1 cellular context compared by ENCODE assay signal in the genomic region with DNA sequence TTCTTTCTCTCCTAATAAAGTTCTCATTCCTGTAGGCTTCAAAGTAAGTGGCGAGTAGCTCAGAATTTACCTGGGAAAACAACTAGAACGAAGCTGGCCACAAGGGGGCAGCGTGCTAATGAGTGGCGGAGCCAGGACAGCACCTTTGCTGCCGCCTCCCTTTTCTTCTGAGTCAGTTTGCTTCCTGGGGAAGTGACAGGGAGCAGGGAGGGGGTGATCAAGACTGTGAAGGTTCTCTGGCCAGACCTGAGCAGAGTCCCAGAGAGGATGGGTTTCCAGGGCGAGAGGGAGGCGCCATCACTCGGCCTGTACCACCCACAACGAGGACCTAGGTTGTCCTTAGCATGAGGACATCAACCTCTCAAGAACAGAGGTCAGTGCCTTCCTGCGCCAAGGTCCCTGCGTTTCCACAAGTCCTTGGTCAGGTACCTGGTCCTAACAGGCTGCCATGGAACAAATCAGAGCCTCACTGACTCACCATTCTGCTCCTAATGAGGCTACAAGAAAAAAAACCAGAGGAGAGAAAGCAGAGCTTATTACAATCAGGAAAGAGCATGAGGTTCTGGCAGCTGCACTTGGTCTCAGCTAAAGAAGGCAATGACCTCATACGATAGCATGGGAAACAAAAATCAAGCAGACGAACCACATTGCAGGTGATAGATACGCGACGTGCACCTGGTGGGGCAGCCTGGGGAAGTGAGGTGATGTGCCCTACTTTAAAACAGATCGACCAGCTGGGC.
A peak's percentile ranks its signal among the peaks of the same experiment; 100 is the strongest.
TF ChIP-seq lines count a peak whose summit lies in the region.

No MANE protein-coding gene starts in this region.

TF ChIP-seq in K562, 482 proteins besides CTCF, POLR2A, EP300 and RAD21 (continued from another document and continues in another):
- TF ChIP-seq, protein P1, sequence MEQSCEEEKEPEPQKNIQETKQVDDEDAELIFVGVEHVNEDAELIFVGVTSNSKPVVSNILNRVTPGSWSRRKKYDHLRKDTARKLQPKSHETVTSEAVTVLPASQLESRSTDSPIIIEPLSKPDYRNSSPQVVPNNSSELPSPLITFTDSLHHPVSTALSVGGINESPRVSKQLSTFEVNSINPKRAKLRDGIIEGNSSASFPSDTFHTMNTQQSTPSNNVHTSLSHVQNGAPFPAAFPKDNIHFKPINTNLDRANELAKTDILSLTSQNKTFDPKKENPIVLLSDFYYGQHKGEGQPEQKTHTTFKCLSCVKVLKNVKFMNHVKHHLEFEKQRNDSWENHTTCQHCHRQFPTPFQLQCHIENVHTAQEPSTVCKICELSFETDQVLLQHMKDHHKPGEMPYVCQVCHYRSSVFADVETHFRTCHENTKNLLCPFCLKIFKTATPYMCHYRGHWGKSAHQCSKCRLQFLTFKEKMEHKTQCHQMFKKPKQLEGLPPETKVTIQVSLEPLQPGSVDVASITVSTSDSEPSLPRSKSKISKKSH (CRISPR knock-in tag; IDR thresholded peaks at IDR 0.05), result no peak
- TF ChIP-seq RAD51 (IDR thresholded peaks at IDR 0.05; ENCODE audit: borderline replicate concordance, low read depth), result no peak
- no peak for TF ChIP-seq EP400 (IDR thresholded peaks at IDR 0.05)
- TF ChIP-seq, protein P2, sequence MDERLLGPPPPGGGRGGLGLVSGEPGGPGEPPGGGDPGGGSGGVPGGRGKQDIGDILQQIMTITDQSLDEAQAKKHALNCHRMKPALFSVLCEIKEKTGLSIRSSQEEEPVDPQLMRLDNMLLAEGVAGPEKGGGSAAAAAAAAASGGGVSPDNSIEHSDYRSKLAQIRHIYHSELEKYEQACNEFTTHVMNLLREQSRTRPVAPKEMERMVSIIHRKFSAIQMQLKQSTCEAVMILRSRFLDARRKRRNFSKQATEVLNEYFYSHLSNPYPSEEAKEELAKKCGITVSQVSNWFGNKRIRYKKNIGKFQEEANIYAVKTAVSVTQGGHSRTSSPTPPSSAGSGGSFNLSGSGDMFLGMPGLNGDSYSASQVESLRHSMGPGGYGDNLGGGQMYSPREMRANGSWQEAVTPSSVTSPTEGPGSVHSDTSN (CRISPR knock-in tag; IDR thresholded peaks at IDR 0.05; ENCODE audit: low read depth), result no peak
- TF ChIP-seq, protein P2 (tag; conservative IDR thresholded peaks at IDR 0.05; ENCODE audit: low read depth), result no peak
- TF ChIP-seq NCOA6 (IDR thresholded peaks at IDR 0.05), result no peak
- no peak for TF ChIP-seq ZNF277 (CRISPR knock-in tag; IDR thresholded peaks at IDR 0.05; ENCODE audit: borderline replicate concordance)
- TF ChIP-seq ZKSCAN8 (CRISPR knock-in tag; IDR thresholded peaks at IDR 0.05), result no peak
- TF ChIP-seq DDX20 (tag; IDR thresholded peaks at IDR 0.05; ENCODE audit: low read depth), result no peak
- TF ChIP-seq MED1 (CRISPR knock-in tag; IDR thresholded peaks at IDR 0.05; ENCODE audit: borderline replicate concordance), result no peak
- no peak for TF ChIP-seq ZNF449 (CRISPR knock-in tag; IDR thresholded peaks at IDR 0.05)
- 0 out of 2 replicates have a peak, but pooled peaks have one; percentile 25 for TF ChIP-seq TEAD4 (IDR thresholded peaks at IDR 0.05; ENCODE audit: low read length)
- TF ChIP-seq TEAD4 (CRISPR knock-in tag; IDR thresholded peaks at IDR 0.05; ENCODE audit: borderline replicate concordance), result no peak
- TF ChIP-seq ZNF780A (CRISPR knock-in tag; IDR thresholded peaks at IDR 0.05), result no peak
- no peak for TF ChIP-seq HDAC3 (IDR thresholded peaks at IDR 0.05; ENCODE audit: borderline replicate concordance, partially characterized antibody)
- no peak for TF ChIP-seq CHAMP1 (IDR thresholded peaks at IDR 0.05)
- no peak for TF ChIP-seq HEY1 (CRISPR knock-in tag; IDR thresholded peaks at IDR 0.05; ENCODE audit: borderline replicate concordance)
- no peak for TF ChIP-seq CBX1 (IDR thresholded peaks at IDR 0.05; ENCODE audit: low read depth)
- 0 out of 2 replicates have a peak, but pooled peaks have one; percentile 60 for TF ChIP-seq CC2D1A (IDR thresholded peaks at IDR 0.05)
- no peak for TF ChIP-seq NBN (IDR thresholded peaks at IDR 0.05; ENCODE audit: low read depth)
- no peak for TF ChIP-seq ZBTB26 (CRISPR knock-in tag; IDR thresholded peaks at IDR 0.05)
- TF ChIP-seq CHD1 (IDR thresholded peaks at IDR 0.05; ENCODE audit: low read length), result no peak
- no peak for TF ChIP-seq GMEB1 (CRISPR knock-in tag; IDR thresholded peaks at IDR 0.05)
- TF ChIP-seq ATF1 (CRISPR knock-in tag; IDR thresholded peaks at IDR 0.05), result no peak
- TF ChIP-seq ATF1 (tag; IDR thresholded peaks at IDR 0.05), result no peak
- peak; percentile 38; the same call in 1 of the 2 replicates for TF ChIP-seq L3MBTL2 (IDR thresholded peaks at IDR 0.05)
- TF ChIP-seq, protein P3, sequence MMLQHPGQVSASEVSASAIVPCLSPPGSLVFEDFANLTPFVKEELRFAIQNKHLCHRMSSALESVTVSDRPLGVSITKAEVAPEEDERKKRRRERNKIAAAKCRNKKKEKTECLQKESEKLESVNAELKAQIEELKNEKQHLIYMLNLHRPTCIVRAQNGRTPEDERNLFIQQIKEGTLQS (IDR thresholded peaks at IDR 0.05), result peak; percentile 10; the same call in 1 of the 2 replicates
- TF ChIP-seq, protein P3 (CRISPR knock-in tag; conservative IDR thresholded peaks at IDR 0.05), result no peak
- 0 out of 2 replicates have a peak, but pooled peaks have one; percentile 34 for TF ChIP-seq FOXK1 (CRISPR knock-in tag; IDR thresholded peaks at IDR 0.05; ENCODE audit: borderline replicate concordance)
- TF ChIP-seq, protein P4, sequence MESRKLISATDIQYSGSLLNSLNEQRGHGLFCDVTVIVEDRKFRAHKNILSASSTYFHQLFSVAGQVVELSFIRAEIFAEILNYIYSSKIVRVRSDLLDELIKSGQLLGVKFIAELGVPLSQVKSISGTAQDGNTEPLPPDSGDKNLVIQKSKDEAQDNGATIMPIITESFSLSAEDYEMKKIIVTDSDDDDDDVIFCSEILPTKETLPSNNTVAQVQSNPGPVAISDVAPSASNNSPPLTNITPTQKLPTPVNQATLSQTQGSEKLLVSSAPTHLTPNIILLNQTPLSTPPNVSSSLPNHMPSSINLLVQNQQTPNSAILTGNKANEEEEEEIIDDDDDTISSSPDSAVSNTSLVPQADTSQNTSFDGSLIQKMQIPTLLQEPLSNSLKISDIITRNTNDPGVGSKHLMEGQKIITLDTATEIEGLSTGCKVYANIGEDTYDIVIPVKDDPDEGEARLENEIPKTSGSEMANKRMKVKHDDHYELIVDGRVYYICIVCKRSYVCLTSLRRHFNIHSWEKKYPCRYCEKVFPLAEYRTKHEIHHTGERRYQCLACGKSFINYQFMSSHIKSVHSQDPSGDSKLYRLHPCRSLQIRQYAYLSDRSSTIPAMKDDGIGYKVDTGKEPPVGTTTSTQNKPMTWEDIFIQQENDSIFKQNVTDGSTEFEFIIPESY (CRISPR knock-in tag; IDR thresholded peaks at IDR 0.05), result 0 out of 2 replicates have a peak, but pooled peaks have one; percentile 31
- no peak for TF ChIP-seq MTA2 (IDR thresholded peaks at IDR 0.05; ENCODE audit: low read depth)
- TF ChIP-seq ZNF175 (CRISPR knock-in tag; IDR thresholded peaks at IDR 0.05; ENCODE audit: low read depth), result no peak
- TF ChIP-seq, protein P5, sequence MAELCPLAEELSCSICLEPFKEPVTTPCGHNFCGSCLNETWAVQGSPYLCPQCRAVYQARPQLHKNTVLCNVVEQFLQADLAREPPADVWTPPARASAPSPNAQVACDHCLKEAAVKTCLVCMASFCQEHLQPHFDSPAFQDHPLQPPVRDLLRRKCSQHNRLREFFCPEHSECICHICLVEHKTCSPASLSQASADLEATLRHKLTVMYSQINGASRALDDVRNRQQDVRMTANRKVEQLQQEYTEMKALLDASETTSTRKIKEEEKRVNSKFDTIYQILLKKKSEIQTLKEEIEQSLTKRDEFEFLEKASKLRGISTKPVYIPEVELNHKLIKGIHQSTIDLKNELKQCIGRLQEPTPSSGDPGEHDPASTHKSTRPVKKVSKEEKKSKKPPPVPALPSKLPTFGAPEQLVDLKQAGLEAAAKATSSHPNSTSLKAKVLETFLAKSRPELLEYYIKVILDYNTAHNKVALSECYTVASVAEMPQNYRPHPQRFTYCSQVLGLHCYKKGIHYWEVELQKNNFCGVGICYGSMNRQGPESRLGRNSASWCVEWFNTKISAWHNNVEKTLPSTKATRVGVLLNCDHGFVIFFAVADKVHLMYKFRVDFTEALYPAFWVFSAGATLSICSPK (IDR thresholded peaks at IDR 0.05; ENCODE audit: borderline replicate concordance), result no peak
- TF ChIP-seq PURB (CRISPR knock-in tag; IDR thresholded peaks at IDR 0.05; ENCODE audit: low read depth), result no peak
- no peak for TF ChIP-seq ZNF384 (IDR thresholded peaks at IDR 0.05; ENCODE audit: low read depth, low read length)
- no peak for TF ChIP-seq FOXJ2 (tag; IDR thresholded peaks at IDR 0.05)
- no peak for TF ChIP-seq FOXP1 (CRISPR knock-in tag; IDR thresholded peaks at IDR 0.05)
- no peak for TF ChIP-seq ADNP (tag; IDR thresholded peaks at IDR 0.05)
- no peak for TF ChIP-seq SRSF9 (IDR thresholded peaks at IDR 0.05; ENCODE audit: borderline replicate concordance, low read depth, low read length)
- no peak for TF ChIP-seq RHOXF2B (CRISPR knock-in tag; conservative IDR thresholded peaks at IDR 0.05)
- TF ChIP-seq MEF2D (tag; conservative IDR thresholded peaks at IDR 0.05; ENCODE audit: low read depth), result no peak
